ENCODE assay signal across 1 cellular context in genomic region chr19:2415281-2415972, GRCh38.
TF ChIP-seq lines count a peak whose summit lies in the region.

No MANE protein-coding gene starts in this region.

TF ChIP-seq in WTC11, 78 proteins besides CTCF, POLR2A, EP300 and RAD21 (continued from another document):
- no peak for TF ChIP-seq ZNF317 (CRISPR knock-in tag; IDR thresholded peaks at IDR 0.05; ENCODE audit: borderline replicate concordance, low read depth)
